In the genomic region with DNA sequence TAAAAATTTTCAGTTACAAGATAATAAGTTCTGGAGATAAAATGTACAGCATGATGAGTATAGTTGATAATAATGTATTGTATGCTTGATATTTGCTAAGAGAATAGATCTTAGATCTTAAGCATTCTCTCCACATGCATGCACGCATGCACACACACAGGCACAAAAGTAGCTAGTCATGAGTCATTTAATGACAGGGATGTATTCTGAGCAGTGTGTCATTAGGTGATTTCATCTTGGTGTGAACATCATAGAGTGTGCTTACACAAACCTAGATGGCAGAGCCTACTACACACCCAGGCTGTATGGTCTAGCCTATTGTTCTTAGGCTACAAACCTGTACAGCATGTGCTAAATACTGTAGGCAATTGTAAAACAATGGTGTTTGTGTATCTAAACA, we compare ENCODE assay signal across 21 cellular contexts.
A peak's percentile ranks its signal among the peaks of the same experiment; 100 is the strongest.
DNase-seq lines count a peak whose midpoint lies in the region; ATAC-seq lines count a peak whose summit lies in the region.
"Had no signal": no experiment of that assay in that cellular context is flagged by ENCODE, and none has a peak within 500 bp of the region (broad histone marks: within the 10 kb centered on the region; RNA-seq: fewer than 3 reads in every experiment).

No MANE protein-coding gene starts in this region.

- H3K4me1 Mint-ChIP-seq in activated T-helper 17 cell treated with anti-CD3 and anti-CD28 coated beads, Interleukin-2, amount 50 U/mL, for 72 hours = no peaks in the 10 kb centered on the region
- H3K4me1 Mint-ChIP-seq in stimulated activated effector memory CD8-positive, alpha-beta T cell treated with anti-CD3 and anti-CD28 coated beads, Interleukin-12 subunit alpha, Interleukin-12 subunit beta, amount 100 ng/mL, for 72 hours = no peaks in the 10 kb centered on the region
- H3K4me1 Mint-ChIP-seq: CD4-positive, CD25-positive, alpha-beta regulatory T cell; central memory CD8-positive, alpha-beta T cell; memory B cell; neural progenitor cell had no signal

- DNase-seq in stimulated activated CD4-positive, alpha-beta T cell treated with anti-CD3 and anti-CD28 coated beads, Interleukin-1b, Interleukin-23, amount 100 ng/mL, for 48 hours = peak; percentile 9
- no peak for DNase-seq in stimulated activated CD4-positive, alpha-beta T cell treated with anti-CD3 and anti-CD28 coated beads, Interleukin-15, amount 100 ng/mL, for 24 hours
- no peak for DNase-seq in stimulated activated effector memory CD8-positive, alpha-beta T cell treated with anti-CD3 and anti-CD28 coated beads, Interleukin-12 subunit alpha, Interleukin-12 subunit beta, amount 100 ng/mL, for 72 hours (ENCODE audit: low spot score in 2 of 2)
- DNase-seq in glomerular visceral epithelial cell (ENCODE audit: extremely low spot score) (no peak), head of caudate nucleus (no peak)
- DNase-seq: CD4-positive, CD25-positive, alpha-beta regulatory T cell; dermis blood vessel endothelial cell; H7; heart left ventricle; NCI-H1417; NCI-H774 had no signal

- H3K36me3 Mint-ChIP-seq in activated T-helper 17 cell treated with anti-CD3 and anti-CD28 coated beads, Interleukin-2, amount 50 U/mL, for 72 hours (ENCODE audit: low read depth) = no peaks in the 10 kb centered on the region
- no peaks in the 10 kb centered on the region for H3K36me3 Mint-ChIP-seq in stimulated activated effector memory CD8-positive, alpha-beta T cell treated with anti-CD3 and anti-CD28 coated beads, Interleukin-12 subunit alpha, Interleukin-12 subunit beta, amount 100 ng/mL, for 72 hours
- H3K36me3 Mint-ChIP-seq: activated naive CD8-positive, alpha-beta T cell; neural progenitor cell; type B pancreatic cell had no signal

- peak overlapping the region; percentile 21 for H3K27ac Mint-ChIP-seq in activated T-helper 17 cell treated with anti-CD3 and anti-CD28 coated beads, Interleukin-2, amount 50 U/mL, for 72 hours
- H3K27ac Mint-ChIP-seq in stimulated activated effector memory CD8-positive, alpha-beta T cell treated with anti-CD3 and anti-CD28 coated beads, Interleukin-12 subunit alpha, Interleukin-12 subunit beta, amount 100 ng/mL, for 72 hours = no peak overlapping the region
- H3K27ac Mint-ChIP-seq: activated naive CD8-positive, alpha-beta T cell; activated T-helper 1 cell treated with anti-CD3 and anti-CD28 coated beads, Interleukin-12 subunit alpha, Interleukin-12 subunit beta, Interleukin-2, Interleukin-4 antibody, amounts not matched to agents 30 ng/mL and 10 ng/mL and 1 ng/mL, durations not matched to agents 14 hours and 24 hours and 36 hours; CD4-positive, CD25-positive, alpha-beta regulatory T cell; memory B cell; neural progenitor cell; type B pancreatic cell had no signal

- H3K4me3 Mint-ChIP-seq in activated T-helper 17 cell treated with anti-CD3 and anti-CD28 coated beads, Interleukin-2, amount 50 U/mL, for 72 hours = no peak overlapping the region
- no peak overlapping the region for H3K4me3 Mint-ChIP-seq in stimulated activated effector memory CD8-positive, alpha-beta T cell treated with anti-CD3 and anti-CD28 coated beads, Interleukin-12 subunit alpha, Interleukin-12 subunit beta, amount 100 ng/mL, for 72 hours
- H3K4me3 Mint-ChIP-seq: activated naive CD8-positive, alpha-beta T cell; activated T-helper 1 cell treated with anti-CD3 and anti-CD28 coated beads, Interleukin-12 subunit alpha, Interleukin-12 subunit beta, Interleukin-2, Interleukin-4 antibody, amounts not matched to agents 30 ng/mL and 10 ng/mL and 1 ng/mL, durations not matched to agents 14 hours and 24 hours and 36 hours; CD4-positive, CD25-positive, alpha-beta regulatory T cell; central memory CD8-positive, alpha-beta T cell; memory B cell; neural progenitor cell; type B pancreatic cell had no signal

- ATAC-seq in HG02852 (IDR thresholded peaks at IDR 0.05; ENCODE audit: unreplicated experiment) = peak; percentile 47
- peak; percentile 74 for ATAC-seq in activated T-helper 17 cell treated with anti-CD3 and anti-CD28 coated beads, Interleukin-2, amount 50 U/mL, for 72 hours (replicated peaks)
- peak; percentile 82 for ATAC-seq in stimulated activated effector memory CD8-positive, alpha-beta T cell treated with anti-CD3 and anti-CD28 coated beads, Interleukin-12 subunit alpha, Interleukin-12 subunit beta, amount 100 ng/mL, for 72 hours
- ATAC-seq: heart left ventricle, sciatic nerve, SK-N-SH treated with all-trans-retinoic acid at 6 μM for 48 hours had no signal

- H3K27me3 Mint-ChIP-seq in activated T-helper 17 cell treated with anti-CD3 and anti-CD28 coated beads, Interleukin-2, amount 50 U/mL, for 72 hours = peaks cover 3% of the 10 kb centered on the region
- H3K27me3 Mint-ChIP-seq: memory B cell had no signal

- intact Hi-C loops in head of caudate nucleus (cut with DNase I) = no loop called here

- no peaks in the 10 kb centered on the region for H3K9me3 Mint-ChIP-seq in activated T-helper 17 cell treated with anti-CD3 and anti-CD28 coated beads, Interleukin-2, amount 50 U/mL, for 72 hours
- no peaks in the 10 kb centered on the region for H3K9me3 Mint-ChIP-seq in stimulated activated effector memory CD8-positive, alpha-beta T cell treated with anti-CD3 and anti-CD28 coated beads, Interleukin-12 subunit alpha, Interleukin-12 subunit beta, amount 100 ng/mL, for 72 hours
- H3K9me3 Mint-ChIP-seq: central memory CD8-positive, alpha-beta T cell; neural progenitor cell; type B pancreatic cell had no signal
